ENCODE assay signal across 1 cellular context in genomic region chr12:113259499-113259953, GRCh38.
TF ChIP-seq lines count a peak whose summit lies in the region.

No MANE protein-coding gene starts in this region.

TF ChIP-seq in HepG2, 621 proteins besides CTCF, POLR2A, EP300 and RAD21 (continued from another document and continues in another):
- TF ChIP-seq ZBTB40 (IDR thresholded peaks at IDR 0.05) (no peak), ZBTB40 (CRISPR knock-in tag; IDR thresholded peaks at IDR 0.05) (no peak), CBFB (CRISPR knock-in tag; IDR thresholded peaks at IDR 0.05) (no peak), NR2F6 (IDR thresholded peaks at IDR 0.05) (no peak), NR2F6 (CRISPR knock-in tag; IDR thresholded peaks at IDR 0.05) (peak; percentile 27; the same call in 1 of the 2 replicates), CERS6 (CRISPR knock-in tag; IDR thresholded peaks at IDR 0.05) (no peak), NR1H2 (CRISPR knock-in tag; IDR thresholded peaks at IDR 0.05; ENCODE audit: borderline replicate concordance, low read depth) (no peak), RCOR2 (CRISPR knock-in tag; IDR thresholded peaks at IDR 0.05) (no peak), TFDP2 (CRISPR knock-in tag; IDR thresholded peaks at IDR 0.05) (no peak), SOX6 (IDR thresholded peaks at IDR 0.05) (no peak), SOX6 (CRISPR knock-in tag; IDR thresholded peaks at IDR 0.05) (peak; percentile 59; the same call in 1 of the 2 replicates), ZNF24 (IDR thresholded peaks at IDR 0.05) (no peak), HNRNPLL (IDR thresholded peaks at IDR 0.05; ENCODE audit: low read depth, low read length, poor library complexity, severe bottlenecking) (no peak), ZNF703 (CRISPR knock-in tag; IDR thresholded peaks at IDR 0.05; ENCODE audit: borderline replicate concordance) (no peak), RFXAP (CRISPR knock-in tag; IDR thresholded peaks at IDR 0.05; ENCODE audit: borderline replicate concordance) (no peak), PLRG1 (conservative IDR thresholded peaks at IDR 0.05) (no peak), MAFG (CRISPR knock-in tag; IDR thresholded peaks at IDR 0.05) (no peak), SPEN (CRISPR knock-in tag; IDR thresholded peaks at IDR 0.05; ENCODE audit: low read depth) (peak; percentile 29; the same call in 1 of the 2 replicates), POLR2G (IDR thresholded peaks at IDR 0.05; ENCODE audit: low read depth, low read length) (no peak), NCOR1 (IDR thresholded peaks at IDR 0.05; ENCODE audit: borderline replicate concordance, low read length) (no peak; the same call in 1 of the 2 replicates), ZNF639 (CRISPR knock-in tag; conservative IDR thresholded peaks at IDR 0.05) (no peak), CHD4 (IDR thresholded peaks at IDR 0.05; ENCODE audit: borderline replicate concordance, low read length) (no peak), PHF21A (CRISPR knock-in tag; IDR thresholded peaks at IDR 0.05) (peak; percentile 44; the same call in 1 of the 2 replicates), ZNF530 (CRISPR knock-in tag; IDR thresholded peaks at IDR 0.05; ENCODE audit: low read depth) (no peak), DMAP1 (CRISPR knock-in tag; IDR thresholded peaks at IDR 0.05) (no peak), SP5 (CRISPR knock-in tag; IDR thresholded peaks at IDR 0.05; ENCODE audit: borderline replicate concordance, low read depth) (peak; percentile 58; the same call in 1 of the 2 replicates), ZFP36L2 (CRISPR knock-in tag; IDR thresholded peaks at IDR 0.05) (no peak), CEBPZ (IDR thresholded peaks at IDR 0.05; ENCODE audit: low read length) (no peak), AHR (CRISPR knock-in tag; IDR thresholded peaks at IDR 0.05) (no peak)
- TF ChIP-seq, protein P1, sequence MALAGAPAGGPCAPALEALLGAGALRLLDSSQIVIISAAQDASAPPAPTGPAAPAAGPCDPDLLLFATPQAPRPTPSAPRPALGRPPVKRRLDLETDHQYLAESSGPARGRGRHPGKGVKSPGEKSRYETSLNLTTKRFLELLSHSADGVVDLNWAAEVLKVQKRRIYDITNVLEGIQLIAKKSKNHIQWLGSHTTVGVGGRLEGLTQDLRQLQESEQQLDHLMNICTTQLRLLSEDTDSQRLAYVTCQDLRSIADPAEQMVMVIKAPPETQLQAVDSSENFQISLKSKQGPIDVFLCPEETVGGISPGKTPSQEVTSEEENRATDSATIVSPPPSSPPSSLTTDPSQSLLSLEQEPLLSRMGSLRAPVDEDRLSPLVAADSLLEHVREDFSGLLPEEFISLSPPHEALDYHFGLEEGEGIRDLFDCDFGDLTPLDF (CRISPR knock-in tag; IDR thresholded peaks at IDR 0.05) = no peak
- TF ChIP-seq, protein P2, sequence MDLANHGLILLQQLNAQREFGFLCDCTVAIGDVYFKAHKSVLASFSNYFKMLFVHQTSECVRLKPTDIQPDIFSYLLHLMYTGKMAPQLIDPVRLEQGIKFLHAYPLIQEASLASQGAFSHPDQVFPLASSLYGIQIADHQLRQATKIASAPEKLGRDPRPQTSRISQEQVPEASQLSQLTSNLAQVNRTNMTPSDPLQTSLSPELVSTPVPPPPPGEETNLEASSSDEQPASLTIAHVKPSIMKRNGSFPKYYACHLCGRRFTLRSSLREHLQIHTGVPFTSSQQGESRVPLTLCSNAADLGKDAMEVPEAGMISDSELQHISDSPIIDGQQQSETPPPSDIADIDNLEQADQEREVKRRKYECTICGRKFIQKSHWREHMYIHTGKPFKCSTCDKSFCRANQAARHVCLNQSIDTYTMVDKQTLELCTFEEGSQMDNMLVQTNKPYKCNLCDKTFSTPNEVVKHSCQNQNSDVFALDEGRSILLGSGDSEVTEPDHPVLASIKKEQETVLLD (CRISPR knock-in tag; IDR thresholded peaks at IDR 0.05; ENCODE audit: low read depth) = no peak
- TF ChIP-seq, protein P3, sequence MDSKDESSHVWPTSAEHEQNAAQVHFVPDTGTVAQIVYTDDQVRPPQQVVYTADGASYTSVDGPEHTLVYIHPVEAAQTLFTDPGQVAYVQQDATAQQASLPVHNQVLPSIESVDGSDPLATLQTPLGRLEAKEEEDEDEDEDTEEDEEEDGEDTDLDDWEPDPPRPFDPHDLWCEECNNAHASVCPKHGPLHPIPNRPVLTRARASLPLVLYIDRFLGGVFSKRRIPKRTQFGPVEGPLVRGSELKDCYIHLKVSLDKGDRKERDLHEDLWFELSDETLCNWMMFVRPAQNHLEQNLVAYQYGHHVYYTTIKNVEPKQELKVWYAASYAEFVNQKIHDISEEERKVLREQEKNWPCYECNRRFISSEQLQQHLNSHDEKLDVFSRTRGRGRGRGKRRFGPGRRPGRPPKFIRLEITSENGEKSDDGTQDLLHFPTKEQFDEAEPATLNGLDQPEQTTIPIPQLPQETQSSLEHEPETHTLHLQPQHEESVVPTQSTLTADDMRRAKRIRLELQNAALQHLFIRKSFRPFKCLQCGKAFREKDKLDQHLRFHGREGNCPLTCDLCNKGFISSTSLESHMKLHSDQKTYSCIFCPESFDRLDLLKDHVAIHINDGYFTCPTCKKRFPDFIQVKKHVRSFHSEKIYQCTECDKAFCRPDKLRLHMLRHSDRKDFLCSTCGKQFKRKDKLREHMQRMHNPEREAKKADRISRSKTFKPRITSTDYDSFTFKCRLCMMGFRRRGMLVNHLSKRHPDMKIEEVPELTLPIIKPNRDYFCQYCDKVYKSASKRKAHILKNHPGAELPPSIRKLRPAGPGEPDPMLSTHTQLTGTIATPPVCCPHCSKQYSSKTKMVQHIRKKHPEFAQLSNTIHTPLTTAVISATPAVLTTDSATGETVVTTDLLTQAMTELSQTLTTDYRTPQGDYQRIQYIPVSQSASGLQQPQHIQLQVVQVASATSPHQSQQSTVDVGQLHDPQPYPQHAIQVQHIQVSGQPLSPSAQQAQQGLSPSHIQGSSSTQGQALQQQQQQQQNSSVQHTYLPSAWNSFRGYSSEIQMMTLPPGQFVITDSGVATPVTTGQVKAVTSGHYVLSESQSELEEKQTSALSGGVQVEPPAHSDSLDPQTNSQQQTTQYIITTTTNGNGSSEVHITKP (CRISPR knock-in tag; IDR thresholded peaks at IDR 0.05; ENCODE audit: low read depth) = peak; percentile 28; the same call in 1 of the 2 replicates
- TF ChIP-seq, protein P4, sequence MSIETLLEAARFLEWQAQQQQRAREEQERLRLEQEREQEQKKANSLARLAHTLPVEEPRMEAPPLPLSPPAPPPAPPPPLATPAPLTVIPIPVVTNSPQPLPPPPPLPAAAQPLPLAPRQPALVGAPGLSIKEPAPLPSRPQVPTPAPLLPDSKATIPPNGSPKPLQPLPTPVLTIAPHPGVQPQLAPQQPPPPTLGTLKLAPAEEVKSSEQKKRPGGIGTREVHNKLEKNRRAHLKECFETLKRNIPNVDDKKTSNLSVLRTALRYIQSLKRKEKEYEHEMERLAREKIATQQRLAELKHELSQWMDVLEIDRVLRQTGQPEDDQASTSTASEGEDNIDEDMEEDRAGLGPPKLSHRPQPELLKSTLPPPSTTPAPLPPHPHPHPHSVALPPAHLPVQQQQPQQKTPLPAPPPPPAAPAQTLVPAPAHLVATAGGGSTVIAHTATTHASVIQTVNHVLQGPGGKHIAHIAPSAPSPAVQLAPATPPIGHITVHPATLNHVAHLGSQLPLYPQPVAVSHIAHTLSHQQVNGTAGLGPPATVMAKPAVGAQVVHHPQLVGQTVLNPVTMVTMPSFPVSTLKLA (IDR thresholded peaks at IDR 0.05) = 0 out of 2 replicates have a peak, but pooled peaks have one; percentile 17
